ENCODE assay signal across 4 cellular contexts in genomic region chrX:72889740-72890139, GRCh38. TPM values are rescaled to one million over a fixed set of nuclear protein-coding genes. Genes with fewer than 3 reads are reported as not detected.
"Had no signal": no experiment of that assay in that cellular context is flagged by ENCODE, and none has a peak within 500 bp of the region (broad histone marks: within the 10 kb centered on the region; RNA-seq: fewer than 3 reads in every experiment).

No MANE protein-coding gene starts in this region.

RNA-seq across cellular contexts. Expression of gene FAM236C, which starts 22.7 kb away (rescaled TPM):
- total RNA-seq: LHCN-M2, M059J, MCF 10A, NCI-H460 had no signal

RNA-seq across cellular contexts. Expression of gene FAM236A, which starts 48.3 kb away (rescaled TPM):
- total RNA-seq: LHCN-M2, M059J, MCF 10A, NCI-H460 had no signal

RNA-seq across cellular contexts. Expression of gene DMRTC1, which starts 53.9 kb away (rescaled TPM):
- total RNA-seq: LHCN-M2, M059J, MCF 10A, NCI-H460 had no signal
